Comparison of ENCODE assay signal across 2 cellular contexts in genomic region chr1:24362416-24362815, GRCh38.
TF ChIP-seq lines count a peak whose summit lies in the region.

No MANE protein-coding gene starts in this region.

TF ChIP-seq in IMR-90, 13 proteins besides CTCF, POLR2A, EP300 and RAD21:
- no peak for TF ChIP-seq CHD1 (IDR thresholded peaks at IDR 0.05; ENCODE audit: low read depth, low read length)
- TF ChIP-seq USF2 (IDR thresholded peaks at IDR 0.05; ENCODE audit: low read depth, low read length): no peak
- no peak for TF ChIP-seq MAZ (IDR thresholded peaks at IDR 0.05; ENCODE audit: borderline replicate concordance, low read depth, low read length)
- TF ChIP-seq RCOR1 (IDR thresholded peaks at IDR 0.05; ENCODE audit: insufficient replicate concordance, low read length): no peak
- no peak for TF ChIP-seq MXI1 (IDR thresholded peaks at IDR 0.05; ENCODE audit: borderline replicate concordance, low read depth, low read length)
- TF ChIP-seq RFX5 (IDR thresholded peaks at IDR 0.05; ENCODE audit: low read depth, low read length): no peak
- TF ChIP-seq ELK1 (IDR thresholded peaks at IDR 0.05; ENCODE audit: borderline replicate concordance, low read depth, low read length): no peak
- TF ChIP-seq MAFK (IDR thresholded peaks at IDR 0.05; ENCODE audit: low read depth, low read length): no peak
- TF ChIP-seq FOS (IDR thresholded peaks at IDR 0.05; ENCODE audit: low read depth, low read length): no peak
- no peak for TF ChIP-seq CEBPB (IDR thresholded peaks at IDR 0.05; ENCODE audit: low read depth, low read length)
- TF ChIP-seq NFE2L2 (IDR thresholded peaks at IDR 0.05; ENCODE audit: low read depth, low read length): no peak
- no peak for TF ChIP-seq SMC3 (IDR thresholded peaks at IDR 0.05; ENCODE audit: low read depth, low read length)
- no peak for TF ChIP-seq BHLHE40 (IDR thresholded peaks at IDR 0.05; ENCODE audit: low read depth, low read length)

TF ChIP-seq in K562, 482 proteins besides CTCF, POLR2A, EP300 and RAD21:
- TF ChIP-seq ZKSCAN1 (IDR thresholded peaks at IDR 0.05; ENCODE audit: low read depth, low read length) (peak; percentile 91), L3MBTL2 (IDR thresholded peaks at IDR 0.05) (no peak)
